Comparison of ENCODE assay signal across 9 cellular contexts in genomic region chr1:10939654-10940450, GRCh38.
A peak's percentile ranks its signal among the peaks of the same experiment; 100 is the strongest.
DNase-seq lines count a peak whose midpoint lies in the region; ATAC-seq and TF ChIP-seq lines count a peak whose summit lies in the region.
"Had no signal": no experiment of that assay in that cellular context is flagged by ENCODE, and none has a peak within 500 bp of the region (broad histone marks: within the 10 kb centered on the region; RNA-seq: fewer than 3 reads in every experiment).

No MANE protein-coding gene starts in this region.

- H3K9me3 ChIP-seq in spleen = no peaks in the 10 kb centered on the region

- no peaks in the 10 kb centered on the region for H3K36me3 ChIP-seq in spleen

- H3K4me1 ChIP-seq in spleen = peaks cover 8 to 41% (median 19%) of the 10 kb centered on the region in 6 donors

- DNase-seq in activated T-cell treated with anti-CD3 and anti-CD28 coated beads, Interleukin-2, amount 50 U/mL, for 24 hours = peak; percentile 76
- DNase-seq in stimulated activated CD4-positive, alpha-beta T cell treated with anti-CD3 and anti-CD28 coated beads, Interleukin-1b, Interleukin-23, amount 100 ng/mL, for 4 hours (ENCODE audit: low read depth in 2 of 2) = peak; percentile 23 to 47
- DNase-seq in spleen (no peak), Right ventricle myocardium superior (no peak), kidney tubule cell (ENCODE audit: low spot score) (no peak), amniotic stem cell (lab: John Stamatoyannopoulos, UW) (no peak)
- DNase-seq: aorta had no signal

- no peaks in the 10 kb centered on the region for H3K36me3 Mint-ChIP-seq in activated T-cell treated with anti-CD3 and anti-CD28 coated beads, Interleukin-2, amount 50 U/mL, for 24 hours (ENCODE audit: low read depth)

- 25 to 32% (median 28%) methylated on average over 20 of the region's 20 CpGs for WGBS in spleen, 5 donors

- no peak for TF ChIP-seq POLR2A in spleen (IDR thresholded peaks at IDR 0.05)

- H3K27me3 Mint-ChIP-seq in activated T-cell treated with anti-CD3 and anti-CD28 coated beads, Interleukin-2, amount 50 U/mL, for 24 hours = peaks cover 77% of the 10 kb centered on the region

- ATAC-seq in GM18498 (IDR thresholded peaks at IDR 0.05; ENCODE audit: unreplicated experiment) (peak; percentile 63), HG03025 (IDR thresholded peaks at IDR 0.05; ENCODE audit: low FRiP score, unreplicated experiment) (peak; percentile 47), Right ventricle myocardium superior (ENCODE audit: poor library complexity) (no peak)

- TF ChIP-seq CTCF in spleen (IDR thresholded peaks at IDR 0.05 in 8 of 11, conservative IDR thresholded peaks at IDR 0.05 in 3 of 11) = no peak

- intact Hi-C loops in spleen (cut with DNase I; ENCODE audit: low total_unique reads) (no loop called here), Right ventricle myocardium superior (cut with DNase I) (no loop called here)

- peak overlapping the region; percentile 82 for H3K27ac Mint-ChIP-seq in activated T-cell treated with anti-CD3 and anti-CD28 coated beads, Interleukin-2, amount 50 U/mL, for 24 hours

- peak overlapping the region; percentile 45 for H3K4me3 Mint-ChIP-seq in activated T-cell treated with anti-CD3 and anti-CD28 coated beads, Interleukin-2, amount 50 U/mL, for 24 hours

- peak overlapping the region in 1 of 8 donors; percentile 22 for H3K4me3 ChIP-seq in spleen

- peaks cover 36% of the 10 kb centered on the region for H3K4me1 Mint-ChIP-seq in activated T-cell treated with anti-CD3 and anti-CD28 coated beads, Interleukin-2, amount 50 U/mL, for 24 hours (ENCODE audit: low read depth)

- peak overlapping the region in 2 of 8 donors; percentile 22 to 24 for H3K27ac ChIP-seq in spleen

- peaks cover 0 to 64% (median 9%) of the 10 kb centered on the region in 7 donors for H3K27me3 ChIP-seq in spleen (replicated peaks in 1 of 7)

- H3K9me3 Mint-ChIP-seq in activated T-cell treated with anti-CD3 and anti-CD28 coated beads, Interleukin-2, amount 50 U/mL, for 24 hours = no peaks in the 10 kb centered on the region

Comparison
In these comparisons a context has a peak if more than half of its experiments do, and no peak if none do; other contexts are left out.
1. DNase-seq: peak in activated T-cell treated with anti-CD3 and anti-CD28 coated beads, Interleukin-2, amount 50 U/mL, for 24 hours (single experiment) and stimulated activated CD4-positive, alpha-beta T cell treated with anti-CD3 and anti-CD28 coated beads, Interleukin-1b, Interleukin-23, amount 100 ng/mL, for 4 hours (2 of 2); none in spleen (single experiment), Right ventricle myocardium superior (single experiment), kidney tubule cell (single experiment) and amniotic stem cell (single experiment).